ENCODE assay signal across 30 cellular contexts in genomic region chr5:168261212-168261575, GRCh38. TPM values are rescaled to one million over a fixed set of nuclear protein-coding genes. Genes with fewer than 3 reads are reported as not detected.
"Had no signal": no experiment of that assay in that cellular context is flagged by ENCODE, and none has a peak within 500 bp of the region (broad histone marks: within the 10 kb centered on the region; RNA-seq: fewer than 3 reads in every experiment).

No MANE protein-coding gene starts in this region.

- H3K4me3 Mint-ChIP-seq: activated CD4-positive, alpha-beta memory T cell treated with anti-CD3 and anti-CD28 coated beads, Interleukin-2, amount 10 ng/mL, durations not matched to agents 7 days and 5 days; activated CD4-positive, alpha-beta T cell treated with anti-CD3 and anti-CD28 coated beads, Interleukin-2, amount 10 ng/mL, durations not matched to agents 7 days and 5 days; activated naive CD4-positive, alpha-beta T cell treated with anti-CD3 and anti-CD28 coated beads, Interleukin-2, amount 50 U/mL, for 24 hours; activated naive CD8-positive, alpha-beta T cell treated with anti-CD3 and anti-CD28 coated beads, Interleukin-2, amount 50 U/mL, for 24 hours; activated T-cell treated with anti-CD3 and anti-CD28 coated beads, Interleukin-2, amount 50 U/mL, for 24 hours; activated T-helper 17 cell treated with anti-CD3 and anti-CD28 coated beads, Interleukin-2, amount 50 U/mL, for 72 hours; central memory CD8-positive, alpha-beta T cell; dendritic cell treated with granulocyte-macrophage colony-stimulating factor and Interleukin-4, amounts not matched to agents 40 ng/mL and 50 ng/mL, for 4 days; endodermal cell; mesothelial cell of epicardium; naive thymus-derived CD4-positive, alpha-beta T cell; stimulated activated effector memory CD8-positive, alpha-beta T cell treated with anti-CD3 and anti-CD28 coated beads, Interleukin-12 subunit alpha, Interleukin-12 subunit beta, amount 100 ng/mL, for 72 hours; stimulated activated naive CD8-positive, alpha-beta T cell treated with anti-CD3 and anti-CD28 coated beads, Interleukin-15, Interleukin-2, amounts not matched to agents 100 ng/mL and 50 ng/mL, for 24 hours; type B pancreatic cell; WTC11 had no signal

- H3K27me3 ChIP-seq: breast epithelium, esophagus muscularis mucosa, gastrocnemius medialis, pancreas, uterus had no signal

- H3K4me1 ChIP-seq: breast epithelium, esophagus muscularis mucosa, gastrocnemius medialis, pancreas, psoas muscle, uterus had no signal

- H3K9me3 ChIP-seq: breast epithelium, esophagus muscularis mucosa, gastrocnemius medialis, pancreas, psoas muscle, uterus had no signal

- H3K27ac ChIP-seq: breast epithelium, esophagus muscularis mucosa, gastrocnemius medialis, pancreas, psoas muscle, skin epidermis, uterus had no signal

- DNase-seq: activated CD4-positive, alpha-beta memory T cell treated with anti-CD3 and anti-CD28 coated beads, Interleukin-2, amount 10 ng/mL, durations not matched to agents 7 days and 5 days; activated CD4-positive, alpha-beta T cell treated with anti-CD3 and anti-CD28 coated beads for 1 hour; activated CD4-positive, alpha-beta T cell treated with anti-CD3 and anti-CD28 coated beads, Interleukin-2, amount 10 ng/mL, durations not matched to agents 7 days and 5 days; activated CD8-positive, alpha-beta memory T cell treated with anti-CD3 and anti-CD28 coated beads, Interleukin-2, amount 50 U/mL, for 48 hours; activated naive CD8-positive, alpha-beta T cell treated with anti-CD3 and anti-CD28 coated beads, Interleukin-2, amount 50 U/mL, for 24 hours; activated T-cell treated with anti-CD3 and anti-CD28 coated beads, Interleukin-2, amount 50 U/mL, for 24 hours; endodermal cell; gastrocnemius medialis; kidney glomerular epithelial cell; naive thymus-derived CD4-positive, alpha-beta T cell; pancreas; psoas muscle; stimulated activated CD4-positive, alpha-beta T cell treated with anti-CD3 and anti-CD28 coated beads, Interleukin-12 subunit alpha, Interleukin-12 subunit beta, amount 100 ng/mL, for 4 hours; stimulated activated CD4-positive, alpha-beta T cell treated with anti-CD3 and anti-CD28 coated beads, Interleukin-4, amount 100 ng/mL, for 24 hours; substantia nigra; T-helper 2 cell had no signal

- H3K27me3 Mint-ChIP-seq: activated CD4-positive, alpha-beta memory T cell treated with anti-CD3 and anti-CD28 coated beads, Interleukin-2, amount 10 ng/mL, durations not matched to agents 7 days and 5 days; activated CD4-positive, alpha-beta T cell treated with anti-CD3 and anti-CD28 coated beads, Interleukin-2, amount 10 ng/mL, durations not matched to agents 7 days and 5 days; activated naive CD4-positive, alpha-beta T cell treated with anti-CD3 and anti-CD28 coated beads, Interleukin-2, amount 50 U/mL, for 24 hours; activated T-cell treated with anti-CD3 and anti-CD28 coated beads, Interleukin-2, amount 50 U/mL, for 24 hours; central memory CD8-positive, alpha-beta T cell; dendritic cell treated with granulocyte-macrophage colony-stimulating factor and Interleukin-4, amounts not matched to agents 40 ng/mL and 50 ng/mL, for 4 days; naive thymus-derived CD4-positive, alpha-beta T cell; stimulated activated naive CD8-positive, alpha-beta T cell treated with anti-CD3 and anti-CD28 coated beads, Interleukin-15, Interleukin-2, amounts not matched to agents 100 ng/mL and 50 ng/mL, for 24 hours; type B pancreatic cell had no signal

- H3K36me3 ChIP-seq: breast epithelium, gastrocnemius medialis, pancreas, uterus had no signal

- H3K4me3 ChIP-seq: breast epithelium, esophagus muscularis mucosa, gastrocnemius medialis, pancreas, psoas muscle, skin epidermis, uterus had no signal

- ATAC-seq: activated naive CD8-positive, alpha-beta T cell treated with anti-CD3 and anti-CD28 coated beads, Interleukin-2, amount 50 U/mL, for 24 hours; activated T-helper 17 cell treated with anti-CD3 and anti-CD28 coated beads, Interleukin-2, amount 50 U/mL, for 72 hours; gastrocnemius medialis; naive thymus-derived CD4-positive, alpha-beta T cell; psoas muscle; SK-N-SH treated with all-trans-retinoic acid at 6 μM for 48 hours; stimulated activated effector memory CD8-positive, alpha-beta T cell treated with anti-CD3 and anti-CD28 coated beads, Interleukin-12 subunit alpha, Interleukin-12 subunit beta, amount 100 ng/mL, for 72 hours; WTC11 had no signal

- H3K27ac Mint-ChIP-seq: activated CD4-positive, alpha-beta memory T cell treated with anti-CD3 and anti-CD28 coated beads, Interleukin-2, amount 10 ng/mL, durations not matched to agents 7 days and 5 days; activated CD4-positive, alpha-beta T cell treated with anti-CD3 and anti-CD28 coated beads, Interleukin-2, amount 10 ng/mL, durations not matched to agents 7 days and 5 days; activated naive CD4-positive, alpha-beta T cell treated with anti-CD3 and anti-CD28 coated beads, Interleukin-2, amount 50 U/mL, for 24 hours; activated naive CD8-positive, alpha-beta T cell treated with anti-CD3 and anti-CD28 coated beads, Interleukin-2, amount 50 U/mL, for 24 hours; activated T-cell treated with anti-CD3 and anti-CD28 coated beads, Interleukin-2, amount 50 U/mL, for 24 hours; activated T-helper 17 cell treated with anti-CD3 and anti-CD28 coated beads, Interleukin-2, amount 50 U/mL, for 72 hours; dendritic cell treated with granulocyte-macrophage colony-stimulating factor and Interleukin-4, amounts not matched to agents 40 ng/mL and 50 ng/mL, for 4 days; endodermal cell; mesothelial cell of epicardium; naive thymus-derived CD4-positive, alpha-beta T cell; stimulated activated effector memory CD8-positive, alpha-beta T cell treated with anti-CD3 and anti-CD28 coated beads, Interleukin-12 subunit alpha, Interleukin-12 subunit beta, amount 100 ng/mL, for 72 hours; stimulated activated naive CD8-positive, alpha-beta T cell treated with anti-CD3 and anti-CD28 coated beads, Interleukin-15, Interleukin-2, amounts not matched to agents 100 ng/mL and 50 ng/mL, for 24 hours; type B pancreatic cell; WTC11 had no signal

- H3K36me3 Mint-ChIP-seq: activated naive CD4-positive, alpha-beta T cell treated with anti-CD3 and anti-CD28 coated beads, Interleukin-2, amount 50 U/mL, for 24 hours; mesothelial cell of epicardium; naive thymus-derived CD4-positive, alpha-beta T cell; stimulated activated effector memory CD8-positive, alpha-beta T cell treated with anti-CD3 and anti-CD28 coated beads, Interleukin-12 subunit alpha, Interleukin-12 subunit beta, amount 100 ng/mL, for 72 hours; WTC11 had no signal

- H3K4me1 Mint-ChIP-seq: activated CD4-positive, alpha-beta memory T cell treated with anti-CD3 and anti-CD28 coated beads, Interleukin-2, amount 10 ng/mL, durations not matched to agents 7 days and 5 days; activated CD4-positive, alpha-beta T cell treated with anti-CD3 and anti-CD28 coated beads, Interleukin-2, amount 10 ng/mL, durations not matched to agents 7 days and 5 days; activated naive CD4-positive, alpha-beta T cell treated with anti-CD3 and anti-CD28 coated beads, Interleukin-2, amount 50 U/mL, for 24 hours; activated naive CD8-positive, alpha-beta T cell treated with anti-CD3 and anti-CD28 coated beads, Interleukin-2, amount 50 U/mL, for 24 hours; activated T-helper 17 cell treated with anti-CD3 and anti-CD28 coated beads, Interleukin-2, amount 50 U/mL, for 72 hours; central memory CD8-positive, alpha-beta T cell; mesothelial cell of epicardium; naive thymus-derived CD4-positive, alpha-beta T cell; stimulated activated effector memory CD8-positive, alpha-beta T cell treated with anti-CD3 and anti-CD28 coated beads, Interleukin-12 subunit alpha, Interleukin-12 subunit beta, amount 100 ng/mL, for 72 hours; WTC11 had no signal

- H3K9me3 Mint-ChIP-seq: activated CD4-positive, alpha-beta memory T cell treated with anti-CD3 and anti-CD28 coated beads, Interleukin-2, amount 10 ng/mL, durations not matched to agents 7 days and 5 days; activated CD4-positive, alpha-beta T cell treated with anti-CD3 and anti-CD28 coated beads, Interleukin-2, amount 10 ng/mL, durations not matched to agents 7 days and 5 days; activated naive CD4-positive, alpha-beta T cell treated with anti-CD3 and anti-CD28 coated beads, Interleukin-2, amount 50 U/mL, for 24 hours; activated naive CD8-positive, alpha-beta T cell treated with anti-CD3 and anti-CD28 coated beads, Interleukin-2, amount 50 U/mL, for 24 hours; activated T-cell treated with anti-CD3 and anti-CD28 coated beads, Interleukin-2, amount 50 U/mL, for 24 hours; activated T-helper 17 cell treated with anti-CD3 and anti-CD28 coated beads, Interleukin-2, amount 50 U/mL, for 72 hours; central memory CD8-positive, alpha-beta T cell; dendritic cell treated with granulocyte-macrophage colony-stimulating factor and Interleukin-4, amounts not matched to agents 40 ng/mL and 50 ng/mL, for 4 days; endodermal cell; mesothelial cell of epicardium; naive thymus-derived CD4-positive, alpha-beta T cell; stimulated activated effector memory CD8-positive, alpha-beta T cell treated with anti-CD3 and anti-CD28 coated beads, Interleukin-12 subunit alpha, Interleukin-12 subunit beta, amount 100 ng/mL, for 72 hours; stimulated activated naive CD8-positive, alpha-beta T cell treated with anti-CD3 and anti-CD28 coated beads, Interleukin-15, Interleukin-2, amounts not matched to agents 100 ng/mL and 50 ng/mL, for 24 hours; type B pancreatic cell; WTC11 had no signal

RNA-seq across cellular contexts. Expression of gene WWC1, which starts 30.3 kb away (rescaled TPM):
- total RNA-seq: activated CD4-positive, alpha-beta memory T cell treated with anti-CD3 and anti-CD28 coated beads, Interleukin-2, amount 10 ng/mL, durations not matched to agents 7 days and 5 days had no signal
